ENCODE assay signal across 12 cellular contexts in genomic region chr1:229148041-229148671, GRCh38.
DNase-seq lines count a peak whose midpoint lies in the region; ATAC-seq lines count a peak whose summit lies in the region.
"Had no signal": no experiment of that assay in that cellular context is flagged by ENCODE, and none has a peak within 500 bp of the region (broad histone marks: within the 10 kb centered on the region; RNA-seq: fewer than 3 reads in every experiment).

No MANE protein-coding gene starts in this region.

- H3K4me1 Mint-ChIP-seq in activated naive CD8-positive, alpha-beta T cell treated with anti-CD3 and anti-CD28 coated beads, Interleukin-2, amount 50 U/mL, for 24 hours = no peaks in the 10 kb centered on the region
- H3K4me1 Mint-ChIP-seq: IgD-negative memory B cell had no signal

- H3K4me3 ChIP-seq in SJCRH30 (peak overlapping the region; percentile 20), HAP-1 (no peak overlapping the region)
- H3K4me3 ChIP-seq: GM12878 had no signal

- in situ Hi-C loops in HAP-1 (cut with MboI; ENCODE audit: low sequenced_read_pairs) = no loop called here

- H3K9me3 ChIP-seq in SJCRH30 (replicated peaks) (peaks cover 3% of the 10 kb centered on the region; the same call in 1 of the 2 replicates), HAP-1 (no peaks in the 10 kb centered on the region)

- H3K36me3 ChIP-seq in SJCRH30 (no peaks in the 10 kb centered on the region), HAP-1 (replicated peaks) (no peaks in the 10 kb centered on the region)

- no peaks in the 10 kb centered on the region for H3K36me3 Mint-ChIP-seq in activated naive CD8-positive, alpha-beta T cell treated with anti-CD3 and anti-CD28 coated beads, Interleukin-2, amount 50 U/mL, for 24 hours (ENCODE audit: low read depth)
- H3K36me3 Mint-ChIP-seq: IgD-negative memory B cell had no signal

- no peak overlapping the region for H3K27ac Mint-ChIP-seq in activated naive CD8-positive, alpha-beta T cell treated with anti-CD3 and anti-CD28 coated beads, Interleukin-2, amount 50 U/mL, for 24 hours
- H3K27ac Mint-ChIP-seq: IgD-negative memory B cell had no signal

- H3K27me3 ChIP-seq in SJCRH30 (no peaks in the 10 kb centered on the region), HAP-1 (ENCODE audit: low read depth) (no peaks in the 10 kb centered on the region)

- ATAC-seq in HG02678 (IDR thresholded peaks at IDR 0.05; ENCODE audit: unreplicated experiment) (no peak), GM19395 (IDR thresholded peaks at IDR 0.05; ENCODE audit: unreplicated experiment) (no peak)
- ATAC-seq in activated naive CD8-positive, alpha-beta T cell treated with anti-CD3 and anti-CD28 coated beads, Interleukin-2, amount 50 U/mL, for 24 hours = no peak
- ATAC-seq: GM12878 had no signal

- no peaks in the 10 kb centered on the region for H3K9me3 Mint-ChIP-seq in activated naive CD8-positive, alpha-beta T cell treated with anti-CD3 and anti-CD28 coated beads, Interleukin-2, amount 50 U/mL, for 24 hours
- H3K9me3 Mint-ChIP-seq: IgD-negative memory B cell had no signal

- peak overlapping the region; percentile 93 for H3K27ac ChIP-seq in SJCRH30

- DNase-seq in COLO668 (lab: John Stamatoyannopoulos, UW; ENCODE audit: unreplicated experiment) = peak; percentile 87
- peak; percentile 91 for DNase-seq in NCI-H146 (lab: John Stamatoyannopoulos, UW)
- DNase-seq in SJCRH30 = peak; percentile 98 to 99
- peak; percentile 17 for DNase-seq in iPS DF 19.7 (ENCODE audit: low read depth, low spot score)
- DNase-seq in activated naive CD8-positive, alpha-beta T cell treated with anti-CD3 and anti-CD28 coated beads, Interleukin-2, amount 50 U/mL, for 24 hours = no peak
- DNase-seq in HAP-1 (ENCODE audit: low spot score in 2 of 2) = no peak
- DNase-seq: GOT3, occipital lobe had no signal

- H3K4me3 Mint-ChIP-seq in activated naive CD8-positive, alpha-beta T cell treated with anti-CD3 and anti-CD28 coated beads, Interleukin-2, amount 50 U/mL, for 24 hours = no peak overlapping the region
- H3K4me3 Mint-ChIP-seq: IgD-negative memory B cell had no signal

- H3K27me3 Mint-ChIP-seq in activated naive CD8-positive, alpha-beta T cell treated with anti-CD3 and anti-CD28 coated beads, Interleukin-2, amount 50 U/mL, for 24 hours = peaks cover 2% of the 10 kb centered on the region

- peaks cover 31% of the 10 kb centered on the region for H3K4me1 ChIP-seq in SJCRH30
- no peaks in the 10 kb centered on the region for H3K4me1 ChIP-seq in HAP-1

Comparison
In these comparisons a context has a peak if more than half of its experiments do, and no peak if none do; other contexts are left out.
1. DNase-seq: peak in COLO668 (single experiment), NCI-H146 (single experiment), SJCRH30 (2 of 2) and iPS DF 19.7 (single experiment); none in activated naive CD8-positive, alpha-beta T cell treated with anti-CD3 and anti-CD28 coated beads, Interleukin-2, amount 50 U/mL, for 24 hours (single experiment) and HAP-1 (0 of 2).